In the genomic region with DNA sequence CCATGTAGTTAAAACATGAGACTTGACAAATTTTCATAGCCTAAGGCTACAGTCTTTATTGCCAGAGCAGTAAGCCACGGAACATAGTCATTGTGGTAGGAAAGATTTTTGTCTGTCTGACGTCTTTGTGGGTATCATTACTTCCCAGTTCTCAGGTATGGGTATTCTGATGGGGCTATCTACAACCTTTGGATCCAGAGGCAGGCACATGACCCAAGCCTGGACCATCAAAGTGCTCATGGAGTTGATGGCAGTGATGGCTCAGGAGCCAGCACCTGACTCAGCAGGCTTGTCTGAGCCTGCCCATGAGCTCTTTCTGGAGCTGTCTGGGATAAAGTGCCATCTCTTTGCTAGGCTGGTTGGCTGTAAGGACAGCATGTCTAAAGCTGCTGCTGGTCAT, we compare ENCODE assay signal across 14 cellular contexts.
"Had no signal": no experiment of that assay in that cellular context is flagged by ENCODE, and none has a peak within 500 bp of the region (broad histone marks: within the 10 kb centered on the region; RNA-seq: fewer than 3 reads in every experiment).

No MANE protein-coding gene starts in this region.

- H3K27me3 ChIP-seq: gastroesophageal sphincter, pancreas, upper lobe of right lung had no signal

- H3K27ac ChIP-seq: epithelial cell of prostate, gastroesophageal sphincter, pancreas, thoracic aorta, upper lobe of right lung had no signal

- H3K36me3 ChIP-seq: gastroesophageal sphincter, pancreas, thoracic aorta, upper lobe of right lung had no signal

- FAIRE-seq: pancreas had no signal

- H3K4me3 ChIP-seq: gastroesophageal sphincter, lung, pancreas, thoracic aorta, upper lobe of right lung had no signal

- H3K9me3 ChIP-seq: gastroesophageal sphincter, pancreas, thoracic aorta, upper lobe of right lung had no signal

- DNase-seq: activated CD4-positive, CD25-positive, alpha-beta regulatory T cell treated with anti-CD3 and anti-CD28 coated beads, Interleukin-2, amount 50 U/mL, for 72 hours; activated naive CD4-positive, alpha-beta T cell treated with anti-CD3 and anti-CD28 coated beads for 36 hours; activated naive CD8-positive, alpha-beta T cell treated with anti-CD3 and anti-CD28 coated beads, Interleukin-2, amount 50 U/mL, for 24 hours; aorta; effector memory CD8-positive, alpha-beta T cell; left colon; pancreas; T-helper 9 cell; upper lobe of right lung had no signal

- ATAC-seq: activated naive CD8-positive, alpha-beta T cell treated with anti-CD3 and anti-CD28 coated beads, Interleukin-2, amount 50 U/mL, for 24 hours; effector memory CD8-positive, alpha-beta T cell; gastroesophageal sphincter; left colon; pancreas; sciatic nerve; upper lobe of right lung had no signal

- H3K4me1 ChIP-seq: gastroesophageal sphincter, pancreas, upper lobe of right lung had no signal
